In the genomic region with DNA sequence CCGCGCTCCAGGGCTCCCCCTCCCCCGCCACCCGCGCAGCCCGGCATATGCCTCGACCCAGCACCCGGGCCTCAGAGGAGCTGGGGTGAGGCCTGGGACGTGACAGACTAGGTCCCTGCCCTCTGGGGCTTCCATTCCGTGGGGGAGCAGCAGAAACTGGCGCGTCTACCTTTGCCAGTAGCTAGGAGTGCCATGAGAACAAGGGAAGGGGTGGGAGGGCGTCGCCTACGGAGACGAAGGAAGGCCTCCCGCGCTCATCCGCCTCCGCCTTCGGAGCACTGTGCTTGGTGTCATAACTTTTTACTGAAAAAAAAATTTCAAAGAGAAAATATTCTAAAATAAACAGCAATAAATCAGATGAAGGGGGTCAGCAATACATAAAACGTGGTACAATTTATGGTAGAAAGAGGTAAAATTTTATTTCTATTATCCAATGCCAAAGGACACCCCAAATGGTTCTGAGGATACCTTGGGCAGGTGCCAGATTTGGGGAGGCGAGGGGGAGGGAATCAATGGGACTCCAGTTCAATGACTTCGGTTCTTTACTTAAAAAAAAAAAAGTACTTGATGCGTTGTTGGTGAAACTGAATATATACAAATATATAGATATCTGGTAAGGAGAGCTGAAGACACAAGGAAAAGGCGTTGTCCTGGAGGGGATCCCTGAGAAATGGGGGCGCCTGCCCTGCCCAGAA, we compare ENCODE assay signal across 8 cellular contexts. TPM values are rescaled to one million over a fixed set of nuclear protein-coding genes. Genes with fewer than 3 reads are reported as not detected.
DNase-seq lines count a peak whose midpoint lies in the region; ATAC-seq and TF ChIP-seq lines count a peak whose summit lies in the region.

No MANE protein-coding gene starts in this region.

- H3K4me1 ChIP-seq in A673 (ENCODE audit: insufficient read depth, low read length, poor library complexity, severe bottlenecking), result peaks cover 14% of the 10 kb centered on the region
- H3K4me1 ChIP-seq in stomach smooth muscle (ENCODE audit: control insufficient read depth, insufficient read depth, low read length), result peaks cover 37% of the 10 kb centered on the region

- peaks cover 30% of the 10 kb centered on the region for H3K27me3 ChIP-seq in A673 (replicated peaks; ENCODE audit: insufficient read depth, low read depth, low read length, poor library complexity)
- H3K27me3 ChIP-seq in stomach smooth muscle (ENCODE audit: control insufficient read depth in 1 of 2, insufficient read depth in 2 of 2, low read length in 2 of 2), result no peaks in the 10 kb centered on the region

- H3K27me3 Mint-ChIP-seq in HFFc6 (ENCODE audit: insufficient read depth), result peaks cover 2% of the 10 kb centered on the region

- BruUV-seq in A673 (replicated peaks; lab: Mats Ljungman, UMichigan), result no TSS peak

- no peak overlapping the region for H3K27ac ChIP-seq in A673 (ENCODE audit: low read depth, low read length, poor library complexity, severe bottlenecking)
- peak overlapping the region; percentile 41 for H3K27ac ChIP-seq in angular gyrus (ENCODE audit: low read depth, low read length)
- H3K27ac ChIP-seq in stomach smooth muscle (ENCODE audit: low read length), result peak overlapping the region; percentile 80

- H3K36me3 Mint-ChIP-seq in HFFc6 (ENCODE audit: low read depth), result no peaks in the 10 kb centered on the region

- H3K4me3 Mint-ChIP-seq in HFFc6, result peak overlapping the region; percentile 76

- intact Hi-C loops in A673 (cut with micrococcal nuclease; ENCODE audit: unreplicated experiment), result no loop called here
- intact Hi-C loops in left colon (cut with DNase I, micrococcal nuclease), result loop anchor here (5.0 to 10.0 kb wide), 2 partner anchors 183 to 186 kb away; no protein-coding TSS in a partner anchor

- H3K4me1 Mint-ChIP-seq in HFFc6 (ENCODE audit: low read depth), result peaks cover 29% of the 10 kb centered on the region

- DNase-seq in A673 (ENCODE audit: low spot score) (peak; percentile 36), HFFc6 (no peak), left colon (peak in 1 of 2 donors; percentile 49), SK-N-DZ (ENCODE audit: low spot score) (no peak), NOMO-1 treated with dmso at 0.1 percent for 144 hours (lab: John Stamatoyannopoulos, UW; ENCODE audit: unreplicated experiment) (no peak)

- H3K9me3 ChIP-seq in A673 (ENCODE audit: low read depth, low read length, poor library complexity, severe bottlenecking) (no peaks in the 10 kb centered on the region), stomach smooth muscle (ENCODE audit: control insufficient read depth in 2 of 2, low read length in 2 of 2) (no peaks in the 10 kb centered on the region)

- POLR2A ChIA-PET in A673 (lab: Charles Lee; ENCODE audit: low non-redundant PET), result no interaction called here

- TF ChIP-seq CTCF in A673 (conservative IDR thresholded peaks at IDR 0.05; ENCODE audit: low read depth, low read length) (no peak), HFFc6 (IDR thresholded peaks at IDR 0.05) (no peak)

- H3K27ac Mint-ChIP-seq in HFFc6, result no peak overlapping the region

- peak overlapping the region; percentile 69 for H3K4me3 ChIP-seq in A673 (ENCODE audit: low read depth, low read length, poor library complexity, severe bottlenecking)
- peak overlapping the region; percentile 81 to 83 for H3K4me3 ChIP-seq in stomach smooth muscle (ENCODE audit: low read length in 2 of 2)

- H3K36me3 ChIP-seq in A673 (ENCODE audit: insufficient read depth, low read length, poor library complexity, severe bottlenecking) (no peaks in the 10 kb centered on the region), stomach smooth muscle (ENCODE audit: control insufficient read depth in 2 of 2, insufficient read depth in 2 of 2, low read length in 2 of 2) (no peaks in the 10 kb centered on the region)

- ATAC-seq in left colon, result peak; percentile 12
- ATAC-seq in HG03095 (IDR thresholded peaks at IDR 0.05; ENCODE audit: unreplicated experiment), result no peak

- H3K9me3 Mint-ChIP-seq in HFFc6, result no peaks in the 10 kb centered on the region

- CTCF ChIA-PET in A673 (lab: Charles Lee), result no interaction called here

- peak overlapping the region in 1 of 2 donors; percentile 68 for H3K9ac ChIP-seq in stomach smooth muscle (ENCODE audit: low read length in 2 of 2)

RNA-seq across cellular contexts. Expression of gene GRID1, which starts 35.1 kb away (rescaled TPM):
- total RNA-seq in A673 (2021) (not detected in 2 replicates), left colon (1 to 10 TPM in 1 of 2 donors, under 1 TPM in 1; 0.31 to 1.0 TPM)
- not detected for total RNA-seq in HFFc6 (2021; fragmentation: NEBNext Ultra II Directional; extraction: Animal tissue kit (Norgen Biotek cat#: 25700))
- 7.1 and 8.1 TPM in 2 replicates for polyA plus RNA-seq in SK-N-DZ (2014; cell fraction: cytosol; rRNA removed)
- 4.2 and 6.2 TPM in 2 replicates for polyA plus RNA-seq in SK-N-DZ (2014; cell fraction: nucleus; rRNA removed)
